In genomic region chr19:48469056-48469881, GRCh38 we compare ENCODE assay signal across 8 cellular contexts. TPM values are rescaled to one million over a fixed set of nuclear protein-coding genes. Genes with fewer than 3 reads are reported as not detected.
DNase-seq lines count a peak whose midpoint lies in the region; ATAC-seq, FAIRE-seq and TF ChIP-seq lines count a peak whose summit lies in the region.

Gene CYTH2, plus strand, starts transcription at chr19:48469369. Its CDS starts 139 bp downstream, at chr19:48469508.

- WGBS in adipose tissue, 3 donors = 0 to 1% (median 0%) methylated on average over 75 to 87 of the region's 87 CpGs
- 0% methylated on average over 9 to 33 of the region's 87 CpGs for WGBS in upper lobe of left lung, 2 donors

- H3K27ac ChIP-seq in adipose tissue (ENCODE audit: low read depth, low read length) = peak within 1 kb of the TSS; percentile 13
- peak within 1 kb of the TSS; percentile 94 to 98 (median 96) for H3K27ac ChIP-seq in upper lobe of left lung

- peak within 1 kb of the TSS; percentile 80 to 91 (median 87) for H3K4me3 Mint-ChIP-seq in T-cell

- peaks cover 8% of the 10 kb centered on the region for H3K36me3 Mint-ChIP-seq in T-cell

- peak within 1 kb of the TSS; percentile 54 to 96 (median 90) for H3K4me3 ChIP-seq in upper lobe of left lung

- no peaks in the 10 kb centered on the region for H3K9me3 Mint-ChIP-seq in T-cell

- H3K4me1 Mint-ChIP-seq in T-cell = peaks cover 22 to 30% (median 22%) of the 10 kb centered on the region in 3 donors

- peak; percentile 98 for FAIRE-seq in GM12892 (lab: Jason Lieb, UNC)

- H3K4me1 ChIP-seq in upper lobe of left lung = peaks cover 14 to 25% (median 17%) of the 10 kb centered on the region in 4 donors

- ATAC-seq in HG02852 (IDR thresholded peaks at IDR 0.05; ENCODE audit: unreplicated experiment) (peak; percentile 87), T-cell (replicated peaks in 1 of 4) (peak; percentile 87 to 92 (median 90)), upper lobe of left lung (ENCODE audit: low FRiP score in 2 of 2) (peak; percentile 96 to 99)

- peaks cover 26 to 42% (median 40%) of the 10 kb centered on the region in 4 donors for H3K36me3 ChIP-seq in upper lobe of left lung

- CTCF ChIA-PET in T-cell (lab: Charles Lee) = interaction anchor here in 1 of 2 donors (0.6 kb wide), 1 partner anchor 143 kb away, joined by 4 read pairs; no protein-coding TSS in a partner anchor

- peak in 2 of 6 experiments; percentile 27 to 28 for TF ChIP-seq CTCF in upper lobe of left lung (IDR thresholded peaks at IDR 0.05)

- TF ChIP-seq EP300 in upper lobe of left lung (IDR thresholded peaks at IDR 0.05) = no peak

- peak within 1 kb of the TSS; percentile 92 to 93 for H3K27ac Mint-ChIP-seq in T-cell

- TF ChIP-seq POLR2A in GM12892 (IDR thresholded peaks at IDR 0.05; ENCODE audit: low read depth, low read length) (peak; percentile 92), upper lobe of left lung (IDR thresholded peaks at IDR 0.05) (peak; percentile 88 to 97 (median 94))

- no peaks in the 10 kb centered on the region for H3K9me3 ChIP-seq in upper lobe of left lung

- H3K27me3 Mint-ChIP-seq in T-cell = no peaks in the 10 kb centered on the region

- intact Hi-C loops in cardiac septum (cut with DNase I) = loop anchor here (1.0 to 5.0 kb wide), 2 partner anchors 24 to 43 kb away; partner anchors contain the start of genes GRWD1 and LMTK3
- intact Hi-C loops in posterior cingulate gyrus (cut with DNase I) = loop anchor here (2.0 kb wide), 1 partner anchor 22 kb away; no protein-coding TSS in a partner anchor

- DNase-seq in GM12892 (ENCODE audit: insufficient read length) (peak; percentile 94), NCI-H1436 treated with DMSO at 0.1 percent for 48 hours (lab: John Stamatoyannopoulos, UW) (peak; percentile 100), T-cell (peak; percentile 55 to 100 (median 100)), cardiac septum (ENCODE audit: low spot score) (peak; percentile 100), posterior cingulate gyrus (peak; percentile 99 to 100 (median 100)), upper lobe of left lung (peak; percentile 99 to 100)

- POLR2A ChIA-PET in T-cell (lab: Charles Lee) = no interaction called here

- H3K27me3 ChIP-seq in upper lobe of left lung = no peaks in the 10 kb centered on the region

RNA-seq across cellular contexts. Expression of gene CYTH2, which starts in this region (rescaled TPM):
- 15.6 TPM for polyA plus RNA-seq in GM12892 (2012; ENCODE audit: missing spikeins)
- total RNA-seq in T-cell (10 to 100 TPM; 37.8 to 81.5 (median 70.6) TPM), cardiac septum (46.4 TPM), upper lobe of left lung (100 to 1,000 TPM in 2 of 6 donors, 10 to 100 TPM in 4; 53.4 to 195 (median 77.0) TPM)
- polyA plus RNA-seq in adipose tissue = 10 to 100 TPM; 36.5 to 50.2 (median 40.7) TPM

Comparison
In these comparisons a context has a peak if more than half of its experiments do, and no peak if none do; other contexts are left out.
1. Peak in every context shown above with its lines: DNase-seq, ATAC-seq, H3K4me3 ChIP-seq and H3K27ac ChIP-seq.